Comparison of ENCODE assay signal across 10 cellular contexts in the genomic region with DNA sequence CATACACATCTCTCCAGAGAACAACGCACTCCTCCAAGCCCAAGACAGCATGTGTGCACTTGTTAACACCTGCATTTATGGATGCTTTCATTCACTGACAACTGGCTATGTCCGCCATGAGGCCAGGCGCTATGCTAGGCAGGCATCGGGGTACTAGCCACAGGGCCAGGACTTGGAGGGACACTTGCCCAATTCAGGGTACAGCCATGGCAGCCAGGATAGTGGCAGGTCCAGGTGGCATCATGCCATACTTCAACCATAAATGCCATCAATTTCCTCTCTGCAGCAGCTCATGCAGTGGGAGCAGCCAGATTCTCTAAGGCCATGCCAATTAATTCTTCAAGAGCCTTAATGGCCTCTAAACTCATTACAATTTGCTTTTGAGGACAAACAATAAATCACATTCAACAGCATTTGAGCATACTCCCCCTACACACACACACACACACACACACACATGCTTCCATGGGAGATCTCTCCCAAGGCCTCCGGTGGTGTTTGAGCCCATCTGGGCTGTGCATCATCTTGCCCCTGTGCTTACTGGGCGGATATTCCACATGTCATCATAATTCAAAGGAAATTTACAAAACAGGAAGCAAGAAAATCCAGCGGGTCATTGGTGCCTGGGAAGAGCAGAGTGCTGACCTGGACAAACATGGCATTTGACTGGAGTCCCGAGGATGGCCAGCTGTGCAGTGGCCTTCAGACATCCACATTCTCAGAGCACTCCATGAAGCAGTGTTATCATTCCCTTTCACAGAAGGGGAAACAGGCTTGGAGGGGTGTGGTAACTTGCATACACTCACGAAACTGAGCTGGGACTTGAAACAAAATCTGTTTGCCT.
DNase-seq lines count a peak whose midpoint lies in the region; ATAC-seq and TF ChIP-seq lines count a peak whose summit lies in the region.
"Had no signal": no experiment of that assay in that cellular context is flagged by ENCODE, and none has a peak within 500 bp of the region (broad histone marks: within the 10 kb centered on the region; RNA-seq: fewer than 3 reads in every experiment).

No MANE protein-coding gene starts in this region.

- no peak for ATAC-seq in GM21423 (IDR thresholded peaks at IDR 0.05; ENCODE audit: unreplicated experiment)
- no peak for ATAC-seq in stimulated activated naive CD8-positive, alpha-beta T cell treated with anti-CD3 and anti-CD28 coated beads, Interleukin-15, amount 100 ng/mL, for 72 hours

- 53% methylated on average over 9 of the region's 9 CpGs for WGBS in mammary epithelial cell (ENCODE audit: low coverage, missing lambda C conversion rate)
- 65% methylated on average over 9 of the region's 9 CpGs; no CpG with 5 or more reads in 1 of the 2 donors for WGBS in transverse colon (ENCODE audit: low coverage in 1 of 2), 2 donors

- TF ChIP-seq EP300 in transverse colon (IDR thresholded peaks at IDR 0.05; ENCODE audit: low read depth), result no peak

- no peaks in the 10 kb centered on the region for H4K20me1 ChIP-seq in mammary epithelial cell (ENCODE audit: insufficient read depth, low read length)

- DNase-seq in mammary epithelial cell, result no peak
- no peak for DNase-seq in breast epithelium (ENCODE audit: low spot score in 2 of 2)
- DNase-seq in activated CD4-positive, alpha-beta memory T cell treated with anti-CD3 and anti-CD28 coated beads for 36 hours, result no peak
- DNase-seq in left kidney (ENCODE audit: low read depth, low spot score), result peak; percentile 70
- no peak for DNase-seq in transverse colon
- no peak for DNase-seq in KG1 (lab: John Stamatoyannopoulos, UW)
- DNase-seq in stimulated activated naive CD8-positive, alpha-beta T cell treated with anti-CD3 and anti-CD28 coated beads, Interleukin-15, amount 100 ng/mL, for 72 hours, result no peak
- DNase-seq: NCI-H1694 treated with DMSO at 0.1 percent for 48 hours had no signal

- BruUV-seq in mammary epithelial cell (replicated peaks; lab: Mats Ljungman, UMichigan), result TSS peak; percentile 14

- H3K4me3 ChIP-seq in mammary epithelial cell (replicated peaks in 1 of 3; ENCODE audit: insufficient read depth in 1 of 3, low read depth in 2 of 3, low read length in 3 of 3) (no peak overlapping the region), breast epithelium (no peak overlapping the region), transverse colon (no peak overlapping the region)
- H3K4me3 ChIP-seq: skin epidermis had no signal

- TF ChIP-seq CTCF in mammary epithelial cell (conservative IDR thresholded peaks at IDR 0.05 in 1 of 2, IDR thresholded peaks at IDR 0.05 in 1 of 2; ENCODE audit: extremely low read depth in 1 of 2, insufficient read depth in 1 of 2, low read depth in 1 of 2, low read length in 2 of 2), result no peak
- TF ChIP-seq CTCF in breast epithelium (IDR thresholded peaks at IDR 0.05), result no peak
- no peak for TF ChIP-seq CTCF in transverse colon (IDR thresholded peaks at IDR 0.05)

- peaks cover 83% of the 10 kb centered on the region for H3K4me1 Mint-ChIP-seq in activated CD4-positive, alpha-beta memory T cell treated with anti-CD3 and anti-CD28 coated beads for 36 hours (ENCODE audit: low read depth)
- H3K4me1 Mint-ChIP-seq in stimulated activated naive CD8-positive, alpha-beta T cell treated with anti-CD3 and anti-CD28 coated beads, Interleukin-15, amount 100 ng/mL, for 72 hours, result peaks cover 93% of the 10 kb centered on the region

- peak overlapping the region; percentile 74 for H3K27ac Mint-ChIP-seq in activated CD4-positive, alpha-beta memory T cell treated with anti-CD3 and anti-CD28 coated beads for 36 hours
- H3K27ac Mint-ChIP-seq in stimulated activated naive CD8-positive, alpha-beta T cell treated with anti-CD3 and anti-CD28 coated beads, Interleukin-15, amount 100 ng/mL, for 72 hours, result no peak overlapping the region

- no peaks in the 10 kb centered on the region for H3K9me3 ChIP-seq in mammary epithelial cell (replicated peaks; ENCODE audit: insufficient read depth, low read length)
- H3K9me3 ChIP-seq in breast epithelium, result no peaks in the 10 kb centered on the region
- H3K9me3 ChIP-seq in transverse colon, result no peaks in the 10 kb centered on the region

- H3K4me1 ChIP-seq in mammary epithelial cell (ENCODE audit: insufficient read depth, low read length) (peaks cover 10% of the 10 kb centered on the region), breast epithelium (peaks cover 0 to 6% of the 10 kb centered on the region in 2 donors), transverse colon (peaks cover 28 to 84% (median 59%) of the 10 kb centered on the region in 4 donors)

- dilution Hi-C loops in mammary epithelial cell (cut with HindIII; ENCODE audit: low sequenced_read_pairs), result no loop called here

- TF ChIP-seq POLR2A in breast epithelium (IDR thresholded peaks at IDR 0.05) (no peak), transverse colon (IDR thresholded peaks at IDR 0.05) (no peak)

- no peak overlapping the region for H3K27ac ChIP-seq in mammary epithelial cell (ENCODE audit: insufficient read depth, low read depth, low read length)
- H3K27ac ChIP-seq in breast epithelium, result peak overlapping the region in 1 of 2 donors; percentile 11
- H3K27ac ChIP-seq in transverse colon, result peak overlapping the region; percentile 36 to 78 (median 52)

- no peak overlapping the region for H2AFZ ChIP-seq in mammary epithelial cell (ENCODE audit: low read depth, low read length)

- H3K9me3 Mint-ChIP-seq in activated CD4-positive, alpha-beta memory T cell treated with anti-CD3 and anti-CD28 coated beads for 36 hours, result no peaks in the 10 kb centered on the region
- H3K9me3 Mint-ChIP-seq in stimulated activated naive CD8-positive, alpha-beta T cell treated with anti-CD3 and anti-CD28 coated beads, Interleukin-15, amount 100 ng/mL, for 72 hours, result no peaks in the 10 kb centered on the region

- intact Hi-C loops in mammary epithelial cell (cut with micrococcal nuclease) (no loop called here), breast epithelium (cut with DNase I; ENCODE audit: low total_unique reads) (no loop called here), transverse colon (cut with DNase I; ENCODE audit: low total_unique reads) (no loop called here)
- intact Hi-C loops in activated CD4-positive, alpha-beta memory T cell treated with anti-CD3 and anti-CD28 coated beads for 36 hours (cut with micrococcal nuclease), result loop anchor here (1.0 to 5.0 kb wide), 2 partner anchors 15 to 33 kb away; no protein-coding TSS in a partner anchor

- H3K4me3 Mint-ChIP-seq in activated CD4-positive, alpha-beta memory T cell treated with anti-CD3 and anti-CD28 coated beads for 36 hours, result no peak overlapping the region
- H3K4me3 Mint-ChIP-seq in stimulated activated naive CD8-positive, alpha-beta T cell treated with anti-CD3 and anti-CD28 coated beads, Interleukin-15, amount 100 ng/mL, for 72 hours, result no peak overlapping the region

- no peak overlapping the region for H3K9ac ChIP-seq in mammary epithelial cell (ENCODE audit: insufficient read depth, low read length)

- in situ Hi-C loops in mammary epithelial cell (cut with MboI; ENCODE audit: low sequenced_read_pairs in 2 of 2), result no loop called here
- in situ Hi-C loops in transverse colon (cut with MboI; ENCODE audit: low pct_ligation_motif_present in 1 of 4, low pct_unique_long_range_greater_than_20kb in 1 of 4, low sequenced_read_pairs in 3 of 4), result no loop called here

- no peak overlapping the region for H3K4me2 ChIP-seq in mammary epithelial cell (ENCODE audit: insufficient read depth, low read depth, low read length)

- peaks cover 51% of the 10 kb centered on the region for H3K79me2 ChIP-seq in mammary epithelial cell (ENCODE audit: insufficient read depth, low read length)

- H3K36me3 ChIP-seq in mammary epithelial cell (ENCODE audit: insufficient read depth, low read length) (no peaks in the 10 kb centered on the region), breast epithelium (no peaks in the 10 kb centered on the region), transverse colon (no peaks in the 10 kb centered on the region)

- no peaks in the 10 kb centered on the region for H3K27me3 Mint-ChIP-seq in activated CD4-positive, alpha-beta memory T cell treated with anti-CD3 and anti-CD28 coated beads for 36 hours
- H3K27me3 Mint-ChIP-seq in stimulated activated naive CD8-positive, alpha-beta T cell treated with anti-CD3 and anti-CD28 coated beads, Interleukin-15, amount 100 ng/mL, for 72 hours, result no peaks in the 10 kb centered on the region

- H3K27me3 ChIP-seq in mammary epithelial cell (ENCODE audit: insufficient read depth, low read length) (no peaks in the 10 kb centered on the region), breast epithelium (no peaks in the 10 kb centered on the region), transverse colon (no peaks in the 10 kb centered on the region)

- POLR2A ChIA-PET in activated CD4-positive, alpha-beta memory T cell treated with anti-CD3 and anti-CD28 coated beads for 36 hours (lab: Charles Lee), result interaction anchor here (1.2 to 1.3 kb wide), 2 partner anchors 15 to 17 kb away, joined by 6 read pairs; no protein-coding TSS in a partner anchor

- CTCF ChIA-PET in mammary epithelial cell (lab: Charles Lee; ENCODE audit: low non-redundant PET), result no interaction called here
- CTCF ChIA-PET in activated CD4-positive, alpha-beta memory T cell treated with anti-CD3 and anti-CD28 coated beads for 36 hours (lab: Charles Lee), result interaction anchor here (8.0 kb wide), 1 partner anchor 20 kb away, joined by 53 read pairs; no protein-coding TSS in a partner anchor

- peaks cover 2% of the 10 kb centered on the region for H3K36me3 Mint-ChIP-seq in activated CD4-positive, alpha-beta memory T cell treated with anti-CD3 and anti-CD28 coated beads for 36 hours
